In the genomic region with DNA sequence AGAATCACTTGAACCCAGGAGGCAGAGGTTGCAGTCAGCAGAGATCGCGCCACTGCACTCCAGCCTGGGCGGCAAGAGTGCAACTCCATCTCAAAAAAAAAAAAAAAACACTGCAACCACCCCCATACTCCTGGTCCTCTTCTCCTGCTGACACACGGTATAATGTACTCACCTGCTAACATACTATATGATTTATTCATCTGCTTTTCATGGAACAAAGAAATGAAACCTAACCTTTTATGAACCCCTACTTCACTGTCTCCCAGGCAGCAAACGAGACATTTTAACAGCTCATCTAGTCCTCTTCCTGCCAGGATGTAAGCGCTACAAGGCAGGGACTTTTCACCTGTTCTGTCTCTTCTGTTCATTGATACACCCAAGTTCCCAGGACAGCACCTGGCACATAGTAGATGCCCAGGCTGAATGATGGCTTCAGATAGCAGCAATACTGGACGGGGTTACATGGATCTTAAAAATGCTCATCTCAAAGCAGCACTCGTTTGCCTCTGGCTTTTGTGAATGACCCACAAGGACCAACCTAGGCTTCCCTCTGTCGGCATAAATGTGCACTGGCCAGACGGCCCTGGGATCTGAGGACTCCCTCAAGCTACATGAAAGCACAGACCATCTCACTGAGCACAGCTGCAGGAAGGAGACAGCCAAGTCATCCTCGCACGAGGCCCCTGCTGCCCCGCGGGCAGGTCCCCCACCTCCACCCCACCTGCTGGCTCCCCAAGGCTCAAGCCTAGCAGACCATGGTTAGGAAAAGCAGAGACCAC, we compare ENCODE assay signal across 1 cellular context.
TF ChIP-seq lines count a peak whose summit lies in the region.

No MANE protein-coding gene starts in this region.

TF ChIP-seq in SK-N-SH, 30 proteins besides CTCF, POLR2A, EP300 and RAD21 (continued from another document):
- TF ChIP-seq NFIC (IDR thresholded peaks at IDR 0.05; ENCODE audit: borderline replicate concordance), result no peak
- TF ChIP-seq RCOR1 (IDR thresholded peaks at IDR 0.05; ENCODE audit: low read length), result no peak
- no peak for TF ChIP-seq CHD2 (IDR thresholded peaks at IDR 0.05; ENCODE audit: low read length, partially characterized antibody)
- TF ChIP-seq TEAD4 (IDR thresholded peaks at IDR 0.05; ENCODE audit: borderline replicate concordance, insufficient read depth), result no peak
- TF ChIP-seq ELF1 (IDR thresholded peaks at IDR 0.05), result no peak
- TF ChIP-seq POLR2AphosphoS5 (IDR thresholded peaks at IDR 0.05; ENCODE audit: low read depth, low read length), result no peak
- TF ChIP-seq, protein P1, sequence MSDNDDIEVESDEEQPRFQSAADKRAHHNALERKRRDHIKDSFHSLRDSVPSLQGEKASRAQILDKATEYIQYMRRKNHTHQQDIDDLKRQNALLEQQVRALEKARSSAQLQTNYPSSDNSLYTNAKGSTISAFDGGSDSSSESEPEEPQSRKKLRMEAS (IDR thresholded peaks at IDR 0.05; ENCODE audit: low read depth), result no peak
- no peak for TF ChIP-seq MEF2A (IDR thresholded peaks at IDR 0.05; ENCODE audit: borderline replicate concordance, low read depth)
- no peak for TF ChIP-seq GABPA (IDR thresholded peaks at IDR 0.05; ENCODE audit: low read depth)
- no peak for TF ChIP-seq TAF1 (IDR thresholded peaks at IDR 0.05; ENCODE audit: borderline replicate concordance, low read depth, low read length)
